1 cellular context compared by ENCODE assay signal in the genomic region with DNA sequence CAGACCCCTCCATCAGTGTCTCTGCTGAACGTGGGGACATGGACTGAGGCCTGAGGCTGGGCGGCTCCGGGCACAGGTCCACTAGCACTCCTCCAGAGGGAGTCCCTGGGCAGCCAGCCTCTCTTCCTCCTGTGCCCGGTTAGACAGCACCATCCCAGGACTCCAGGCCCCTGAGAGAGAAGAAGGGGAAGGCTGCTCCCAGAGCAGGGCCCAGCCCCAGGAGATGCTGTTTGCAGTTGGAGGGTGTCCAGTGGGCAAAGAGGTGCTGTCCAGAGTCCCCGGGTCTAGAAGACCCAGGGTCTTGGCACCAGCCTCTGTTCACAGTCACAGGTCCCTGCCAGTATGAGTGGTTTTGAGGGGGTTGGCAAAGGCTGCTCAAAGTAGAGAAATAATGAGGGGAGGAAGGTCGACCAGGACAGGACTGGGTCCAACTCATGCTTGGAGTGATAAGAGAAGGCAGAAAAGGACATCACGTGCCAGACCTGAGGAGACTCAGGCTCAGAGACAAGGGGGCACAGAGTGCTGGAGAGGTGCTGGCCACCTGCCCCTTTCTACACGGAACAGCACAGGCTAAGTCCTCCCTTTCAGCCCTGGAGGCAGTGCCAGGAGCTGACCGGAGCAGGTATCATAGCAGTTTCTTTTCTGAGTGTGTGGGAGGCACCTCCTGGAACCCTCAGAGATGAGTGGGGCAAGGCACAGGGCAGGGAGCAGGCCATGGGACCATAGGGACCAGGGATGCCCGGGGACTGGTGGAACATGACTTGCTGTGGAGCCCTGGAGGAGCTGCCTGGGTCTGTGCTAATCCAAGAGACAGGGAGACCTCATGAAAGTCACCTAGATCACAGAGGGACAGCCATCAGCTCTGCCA.
TF ChIP-seq lines count a peak whose summit lies in the region.

No MANE protein-coding gene starts in this region.

TF ChIP-seq in A549, 52 proteins besides CTCF, POLR2A, EP300 and RAD21:
- TF ChIP-seq FOSL2 (IDR thresholded peaks at IDR 0.05) (no peak), FOSL2 (CRISPR knock-in tag; IDR thresholded peaks at IDR 0.05) (no peak), FOSB (CRISPR knock-in tag; IDR thresholded peaks at IDR 0.05) (no peak), RCOR1 (IDR thresholded peaks at IDR 0.05; ENCODE audit: low read depth, low read length) (no peak), GATA3 (IDR thresholded peaks at IDR 0.05; ENCODE audit: borderline replicate concordance) (no peak), KDM5A (IDR thresholded peaks at IDR 0.05) (no peak), BHLHE40 (IDR thresholded peaks at IDR 0.05; ENCODE audit: low read depth, low read length) (no peak), NPAS2 (CRISPR knock-in tag; IDR thresholded peaks at IDR 0.05; ENCODE audit: borderline replicate concordance) (no peak), HEYL (CRISPR knock-in tag; IDR thresholded peaks at IDR 0.05) (no peak), RFX5 (IDR thresholded peaks at IDR 0.05) (no peak), HOXA7 (CRISPR knock-in tag; IDR thresholded peaks at IDR 0.05) (no peak), HOXB5 (CRISPR knock-in tag; IDR thresholded peaks at IDR 0.05) (no peak), PHF8 (IDR thresholded peaks at IDR 0.05; ENCODE audit: borderline replicate concordance, low read depth) (no peak), EHMT2 (IDR thresholded peaks at IDR 0.05; ENCODE audit: low read depth) (no peak), ZFP36 (IDR thresholded peaks at IDR 0.05; ENCODE audit: borderline replicate concordance, partially characterized antibody) (no peak), FOXS1 (CRISPR knock-in tag; IDR thresholded peaks at IDR 0.05) (no peak)
- TF ChIP-seq, protein P1, sequence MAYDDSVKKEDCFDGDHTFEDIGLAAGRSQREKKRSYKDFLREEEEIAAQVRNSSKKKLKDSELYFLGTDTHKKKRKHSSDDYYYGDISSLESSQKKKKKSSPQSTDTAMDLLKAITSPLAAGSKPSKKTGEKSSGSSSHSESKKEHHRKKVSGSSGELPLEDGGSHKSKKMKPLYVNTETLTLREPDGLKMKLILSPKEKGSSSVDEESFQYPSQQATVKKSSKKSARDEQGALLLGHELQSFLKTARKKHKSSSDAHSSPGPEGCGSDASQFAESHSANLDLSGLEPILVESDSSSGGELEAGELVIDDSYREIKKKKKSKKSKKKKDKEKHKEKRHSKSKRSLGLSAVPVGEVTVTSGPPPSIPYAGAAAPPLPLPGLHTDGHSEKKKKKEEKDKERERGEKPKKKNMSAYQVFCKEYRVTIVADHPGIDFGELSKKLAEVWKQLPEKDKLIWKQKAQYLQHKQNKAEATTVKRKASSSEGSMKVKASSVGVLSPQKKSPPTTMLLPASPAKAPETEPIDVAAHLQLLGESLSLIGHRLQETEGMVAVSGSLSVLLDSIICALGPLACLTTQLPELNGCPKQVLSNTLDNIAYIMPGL (CRISPR knock-in tag; IDR thresholded peaks at IDR 0.05; ENCODE audit: borderline replicate concordance) = no peak
- TF ChIP-seq, protein P2, sequence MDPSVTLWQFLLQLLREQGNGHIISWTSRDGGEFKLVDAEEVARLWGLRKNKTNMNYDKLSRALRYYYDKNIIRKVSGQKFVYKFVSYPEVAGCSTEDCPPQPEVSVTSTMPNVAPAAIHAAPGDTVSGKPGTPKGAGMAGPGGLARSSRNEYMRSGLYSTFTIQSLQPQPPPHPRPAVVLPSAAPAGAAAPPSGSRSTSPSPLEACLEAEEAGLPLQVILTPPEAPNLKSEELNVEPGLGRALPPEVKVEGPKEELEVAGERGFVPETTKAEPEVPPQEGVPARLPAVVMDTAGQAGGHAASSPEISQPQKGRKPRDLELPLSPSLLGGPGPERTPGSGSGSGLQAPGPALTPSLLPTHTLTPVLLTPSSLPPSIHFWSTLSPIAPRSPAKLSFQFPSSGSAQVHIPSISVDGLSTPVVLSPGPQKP (IDR thresholded peaks at IDR 0.05; ENCODE audit: low read depth, low read length) = no peak
- TF ChIP-seq, protein P3, sequence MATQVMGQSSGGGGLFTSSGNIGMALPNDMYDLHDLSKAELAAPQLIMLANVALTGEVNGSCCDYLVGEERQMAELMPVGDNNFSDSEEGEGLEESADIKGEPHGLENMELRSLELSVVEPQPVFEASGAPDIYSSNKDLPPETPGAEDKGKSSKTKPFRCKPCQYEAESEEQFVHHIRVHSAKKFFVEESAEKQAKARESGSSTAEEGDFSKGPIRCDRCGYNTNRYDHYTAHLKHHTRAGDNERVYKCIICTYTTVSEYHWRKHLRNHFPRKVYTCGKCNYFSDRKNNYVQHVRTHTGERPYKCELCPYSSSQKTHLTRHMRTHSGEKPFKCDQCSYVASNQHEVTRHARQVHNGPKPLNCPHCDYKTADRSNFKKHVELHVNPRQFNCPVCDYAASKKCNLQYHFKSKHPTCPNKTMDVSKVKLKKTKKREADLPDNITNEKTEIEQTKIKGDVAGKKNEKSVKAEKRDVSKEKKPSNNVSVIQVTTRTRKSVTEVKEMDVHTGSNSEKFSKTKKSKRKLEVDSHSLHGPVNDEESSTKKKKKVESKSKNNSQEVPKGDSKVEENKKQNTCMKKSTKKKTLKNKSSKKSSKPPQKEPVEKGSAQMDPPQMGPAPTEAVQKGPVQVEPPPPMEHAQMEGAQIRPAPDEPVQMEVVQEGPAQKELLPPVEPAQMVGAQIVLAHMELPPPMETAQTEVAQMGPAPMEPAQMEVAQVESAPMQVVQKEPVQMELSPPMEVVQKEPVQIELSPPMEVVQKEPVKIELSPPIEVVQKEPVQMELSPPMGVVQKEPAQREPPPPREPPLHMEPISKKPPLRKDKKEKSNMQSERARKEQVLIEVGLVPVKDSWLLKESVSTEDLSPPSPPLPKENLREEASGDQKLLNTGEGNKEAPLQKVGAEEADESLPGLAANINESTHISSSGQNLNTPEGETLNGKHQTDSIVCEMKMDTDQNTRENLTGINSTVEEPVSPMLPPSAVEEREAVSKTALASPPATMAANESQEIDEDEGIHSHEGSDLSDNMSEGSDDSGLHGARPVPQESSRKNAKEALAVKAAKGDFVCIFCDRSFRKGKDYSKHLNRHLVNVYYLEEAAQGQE (IDR thresholded peaks at IDR 0.05) = no peak
- TF ChIP-seq, protein P4, sequence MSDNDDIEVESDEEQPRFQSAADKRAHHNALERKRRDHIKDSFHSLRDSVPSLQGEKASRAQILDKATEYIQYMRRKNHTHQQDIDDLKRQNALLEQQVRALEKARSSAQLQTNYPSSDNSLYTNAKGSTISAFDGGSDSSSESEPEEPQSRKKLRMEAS (IDR thresholded peaks at IDR 0.05) = no peak
TF ChIP-seq in A549: peak in this region for 0.
